In genomic region chrX:70301716-70302115, GRCh38 we compare ENCODE assay signal across 21 cellular contexts. TPM values are rescaled to one million over a fixed set of nuclear protein-coding genes. Genes with fewer than 3 reads are reported as not detected.
DNase-seq lines count a peak whose midpoint lies in the region; ATAC-seq, FAIRE-seq and TF ChIP-seq lines count a peak whose summit lies in the region.
"Had no signal": no experiment of that assay in that cellular context is flagged by ENCODE, and none has a peak within 500 bp of the region (broad histone marks: within the 10 kb centered on the region; RNA-seq: fewer than 3 reads in every experiment).

No MANE protein-coding gene starts in this region.

- peaks cover 6% of the 10 kb centered on the region for H3K4me1 ChIP-seq in endothelial cell of umbilical vein (ENCODE audit: control insufficient read depth, extremely low read depth, insufficient read depth, low read length)
- H3K4me1 ChIP-seq in mesendoderm (ENCODE audit: control insufficient read depth, low read depth, low read length): no peaks in the 10 kb centered on the region

- H3K27me3 ChIP-seq in BJ (ENCODE audit: control insufficient read depth, insufficient read depth, low read length) (no peaks in the 10 kb centered on the region), endothelial cell of umbilical vein (ENCODE audit: control insufficient read depth in 2 of 2, insufficient read depth in 2 of 2, low read length in 2 of 2) (no peaks in the 10 kb centered on the region), mesendoderm (ENCODE audit: insufficient read depth, low read length, poor library complexity) (no peaks in the 10 kb centered on the region)

- H3K4ac ChIP-seq in mesendoderm (ENCODE audit: low read depth, low read length): no peak overlapping the region

- H2BK120ac ChIP-seq in mesendoderm (ENCODE audit: low read depth, low read length): no peak overlapping the region

- H3K23ac ChIP-seq in mesendoderm (ENCODE audit: low read length): no peak overlapping the region

- no peak overlapping the region for H2BK15ac ChIP-seq in mesendoderm (replicated peaks; ENCODE audit: low read depth)

- no peak for FAIRE-seq in endothelial cell of umbilical vein (lab: Jason Lieb, UNC)
- FAIRE-seq: frontal cortex had no signal

- POLR2A ChIA-PET in BJ (lab: Charles Lee): no interaction called here
- POLR2A ChIA-PET in endothelial cell of umbilical vein (lab: Charles Lee): no interaction called here

- H3K4me3 ChIP-seq in BJ (ENCODE audit: low read depth, low read length): no peak overlapping the region
- no peak overlapping the region for H3K4me3 ChIP-seq in endothelial cell of umbilical vein (replicated peaks in 1 of 3; ENCODE audit: insufficient read depth in 1 of 3, low read depth in 1 of 3, low read length in 3 of 3)
- no peak overlapping the region for H3K4me3 ChIP-seq in mesendoderm (ENCODE audit: low read length)

- H3K79me2 ChIP-seq in endothelial cell of umbilical vein (ENCODE audit: control insufficient read depth, insufficient read depth, low read length) (peaks cover 33% of the 10 kb centered on the region), mesendoderm (ENCODE audit: control insufficient read depth, insufficient read depth, low read length) (no peaks in the 10 kb centered on the region)

- H3K56ac ChIP-seq in mesendoderm (ENCODE audit: low read length): no peak overlapping the region

- H3K9ac ChIP-seq in endothelial cell of umbilical vein (replicated peaks; ENCODE audit: extremely low read depth, insufficient read depth, low read length) (peak overlapping the region; percentile 42), mesendoderm (ENCODE audit: low read length) (no peak overlapping the region)

- H4K8ac ChIP-seq in mesendoderm (ENCODE audit: low read depth, low read length): no peak overlapping the region

- no peak overlapping the region for H2AFZ ChIP-seq in endothelial cell of umbilical vein (ENCODE audit: low read depth, low read length)

- CTCF ChIA-PET in BJ (lab: Yijun Ruan, JAX): no interaction called here
- CTCF ChIA-PET in endothelial cell of umbilical vein (lab: Charles Lee): no interaction called here

- H3K9me1 ChIP-seq in endothelial cell of umbilical vein (replicated peaks; ENCODE audit: control insufficient read depth, extremely low read depth, insufficient read depth, low read length): no peaks in the 10 kb centered on the region

- H3K27ac ChIP-seq in endothelial cell of umbilical vein (ENCODE audit: insufficient read depth, low read depth, low read length): peak overlapping the region; percentile 78
- H3K27ac ChIP-seq in mesendoderm (ENCODE audit: low read depth, low read length): no peak overlapping the region
- H3K27ac ChIP-seq: HL-60 had no signal

- TF ChIP-seq POLR2A in endothelial cell of umbilical vein (IDR thresholded peaks at IDR 0.05; ENCODE audit: low read depth, low read length): no peak

- DNase-seq in BJ (ENCODE audit: low read depth) (peak; percentile 12), endothelial cell of umbilical vein (ENCODE audit: low read depth, low spot score) (peak; percentile 75), mesendoderm (peak; percentile 0), midbrain (lab: John Stamatoyannopoulos, UW) (no peak), NCI-H748 treated with DMSO at 0.1 percent for 48 hours (lab: John Stamatoyannopoulos, UW) (no peak), NCI-H146 treated with DMSO at 0.1 percent for 48 hours (lab: John Stamatoyannopoulos, UW; ENCODE audit: unreplicated experiment) (no peak)
- DNase-seq: activated gamma-delta T cell; DMS79; NCI-H2029 treated with DMSO at 0.1 percent for 48 hours; NCI-H446 treated with DMSO at 0.1 percent for 48 hours; RPMI8226; stimulated activated CD8-positive, alpha-beta memory T cell treated with anti-CD3 and anti-CD28 coated beads, Interleukin-4, amount 100 ng/mL, for 48 hours had no signal

- H3K79me1 ChIP-seq in mesendoderm (ENCODE audit: low read length): no peaks in the 10 kb centered on the region

- peak; percentile 94 for ATAC-seq in SK-N-SH treated with all-trans-retinoic acid at 6 μM for 48 hours
- ATAC-seq in HG03457 (IDR thresholded peaks at IDR 0.05; ENCODE audit: unreplicated experiment): no peak
- ATAC-seq: HCT116 had no signal

- dilution Hi-C loops in endothelial cell of umbilical vein (cut with MboI; ENCODE audit: extremely low pct_ligation_motif_present, low sequenced_read_pairs): no loop called here

- no peak overlapping the region for H2AK5ac ChIP-seq in mesendoderm (ENCODE audit: low read length)

- no peak overlapping the region for H2BK5ac ChIP-seq in mesendoderm (ENCODE audit: low read length)

- no CpG with 5 or more reads among the region's 3 CpGs for WGBS in mesendoderm (ENCODE audit: extremely low coverage, insufficient coverage, low lambda C conversion rate)

- TF ChIP-seq CTCF in BJ (IDR thresholded peaks at IDR 0.05; ENCODE audit: insufficient read depth, low read depth, low read length) (no peak), endothelial cell of umbilical vein (IDR thresholded peaks at IDR 0.05; ENCODE audit: extremely low read depth in 1 of 2, insufficient read depth in 1 of 2, low read depth in 1 of 2, low read length in 2 of 2) (no peak)

- intact Hi-C loops in endothelial cell of umbilical vein (cut with micrococcal nuclease): no loop called here

- no peaks in the 10 kb centered on the region for H4K20me1 ChIP-seq in endothelial cell of umbilical vein (replicated peaks; ENCODE audit: control insufficient read depth, extremely low read depth, insufficient read depth, low read length)

- BruUV-seq in endothelial cell of umbilical vein (replicated peaks; lab: Mats Ljungman, UMichigan): no TSS peak

- H4K5ac ChIP-seq in mesendoderm (ENCODE audit: low read length): no peak overlapping the region

- no peak overlapping the region for H3K18ac ChIP-seq in mesendoderm (ENCODE audit: low read length)

- H3K36me3 ChIP-seq in BJ (ENCODE audit: control insufficient read depth, insufficient read depth, low read length) (no peaks in the 10 kb centered on the region), endothelial cell of umbilical vein (ENCODE audit: control insufficient read depth in 2 of 2, extremely low read depth in 1 of 2, insufficient read depth in 2 of 2, low read length in 2 of 2) (no peaks in the 10 kb centered on the region), mesendoderm (ENCODE audit: control insufficient read depth, insufficient read depth, low read length) (no peaks in the 10 kb centered on the region)

- H3K4me2 ChIP-seq in endothelial cell of umbilical vein (ENCODE audit: insufficient read depth, low read length) (peak overlapping the region; percentile 11), mesendoderm (ENCODE audit: low read length) (no peak overlapping the region)

- H3K9me3 ChIP-seq in endothelial cell of umbilical vein (replicated peaks; ENCODE audit: control insufficient read depth, insufficient read depth, low read length): no peaks in the 10 kb centered on the region

RNA-seq across cellular contexts. Expression of gene KIF4A, which starts 11.8 kb away (rescaled TPM):
- polyA plus RNA-seq in BJ (2011; rRNA removed): 10.8 and 13.3 TPM in 2 replicates
- polyA minus RNA-seq in BJ (2011; rRNA and poly(A)+ RNA removed): 5.5 and 6.1 TPM in 2 replicates
- 34.4 and 41.3 TPM in 2 replicates for total RNA-seq in endothelial cell of umbilical vein
- polyA plus RNA-seq in endothelial cell of umbilical vein: 6.6 and 9.6 TPM in 2 replicates
- 16.4 and 18.1 TPM in 2 replicates for polyA plus RNA-seq in endothelial cell of umbilical vein (2011; cell fraction: cytosol; rRNA removed)
- 18.5 and 25.2 TPM in 2 replicates for polyA plus RNA-seq in endothelial cell of umbilical vein (2011; cell fraction: nucleus; rRNA removed)
- 11.8 and 26.2 TPM in 2 replicates for polyA plus RNA-seq in endothelial cell of umbilical vein (2012)
- polyA minus RNA-seq in endothelial cell of umbilical vein: 12.1 and 14.9 TPM in 2 replicates
- 25.1 TPM for polyA minus RNA-seq in endothelial cell of umbilical vein (2011; cell fraction: cytosol; rRNA and poly(A)+ RNA removed)
- 11.1 and 16.5 TPM in 2 replicates for polyA minus RNA-seq in endothelial cell of umbilical vein (2011; cell fraction: nucleus; rRNA and poly(A)+ RNA removed)
- polyA plus RNA-seq in mesendoderm (2013, experiment 1 of 2): 25.2 TPM
- 25.0 TPM for polyA plus RNA-seq in mesendoderm (2013, experiment 2 of 2)
- polyA plus RNA-seq: IgD-negative memory B cell had no signal

RNA-seq across cellular contexts. Expression of gene PDZD11, which starts 12.0 kb away (rescaled TPM):
- polyA plus RNA-seq in BJ (2011; rRNA removed) (91.9 and 150 TPM in 2 replicates), endothelial cell of umbilical vein (76.0 and 85.4 TPM in 2 replicates)
- polyA minus RNA-seq in BJ (2011; rRNA and poly(A)+ RNA removed): 42.8 and 84.4 TPM in 2 replicates
- 44.5 and 45.6 TPM in 2 replicates for total RNA-seq in endothelial cell of umbilical vein
- 85.1 and 95.2 TPM in 2 replicates for polyA plus RNA-seq in endothelial cell of umbilical vein (2011; cell fraction: cytosol; rRNA removed)
- 77.0 and 85.6 TPM in 2 replicates for polyA plus RNA-seq in endothelial cell of umbilical vein (2011; cell fraction: nucleus; rRNA removed)
- polyA plus RNA-seq in endothelial cell of umbilical vein (2012): 78.9 and 80.1 TPM in 2 replicates
- polyA minus RNA-seq in endothelial cell of umbilical vein: 94.5 and 105 TPM in 2 replicates
- 44.9 TPM for polyA minus RNA-seq in endothelial cell of umbilical vein (2011; cell fraction: cytosol; rRNA and poly(A)+ RNA removed)
- polyA minus RNA-seq in endothelial cell of umbilical vein (2011; cell fraction: nucleus; rRNA and poly(A)+ RNA removed): 16.3 and 19.1 TPM in 2 replicates
- 48.6 TPM for polyA plus RNA-seq in mesendoderm (2013, experiment 1 of 2)
- 46.3 TPM for polyA plus RNA-seq in mesendoderm (2013, experiment 2 of 2)

RNA-seq across cellular contexts. Expression of gene RAB41, which starts 19.7 kb away (rescaled TPM):
- polyA plus RNA-seq in BJ (2011; rRNA removed) (not detected in 2 replicates), endothelial cell of umbilical vein (not detected in 2 replicates)
- polyA minus RNA-seq in BJ (2011; rRNA and poly(A)+ RNA removed): not detected in 2 replicates
- total RNA-seq in endothelial cell of umbilical vein: not detected in 2 replicates
- polyA plus RNA-seq in endothelial cell of umbilical vein (2011; cell fraction: cytosol; rRNA removed): not detected in 2 replicates
- not detected in 2 replicates for polyA plus RNA-seq in endothelial cell of umbilical vein (2011; cell fraction: nucleus; rRNA removed)
- not detected in 2 replicates for polyA plus RNA-seq in endothelial cell of umbilical vein (2012)
- polyA minus RNA-seq in endothelial cell of umbilical vein: not detected in 2 replicates
- not detected for polyA minus RNA-seq in endothelial cell of umbilical vein (2011; cell fraction: cytosol; rRNA and poly(A)+ RNA removed)
- not detected in 2 replicates for polyA minus RNA-seq in endothelial cell of umbilical vein (2011; cell fraction: nucleus; rRNA and poly(A)+ RNA removed)
- polyA plus RNA-seq in mesendoderm (2013, experiment 1 of 2): not detected
- polyA plus RNA-seq in mesendoderm (2013, experiment 2 of 2): not detected
- total RNA-seq: cerebellum, frontal cortex, mucosa of gallbladder had no signal
- polyA plus RNA-seq: adipose tissue, IgD-negative memory B cell had no signal

RNA-seq across cellular contexts. Expression of gene ARR3, which starts 33.6 kb away (rescaled TPM):
- polyA plus RNA-seq in BJ (2011; rRNA removed): not detected in 2 replicates
- polyA minus RNA-seq in BJ (2011; rRNA and poly(A)+ RNA removed): not detected in 2 replicates
- total RNA-seq in endothelial cell of umbilical vein: not detected in 2 replicates
- not detected in 2 replicates for polyA plus RNA-seq in endothelial cell of umbilical vein
- not detected in 2 replicates for polyA plus RNA-seq in endothelial cell of umbilical vein (2011; cell fraction: cytosol; rRNA removed)
- polyA plus RNA-seq in endothelial cell of umbilical vein (2011; cell fraction: nucleus; rRNA removed): not detected in 2 replicates
- not detected in 2 replicates for polyA plus RNA-seq in endothelial cell of umbilical vein (2012)
- not detected in 2 replicates for polyA minus RNA-seq in endothelial cell of umbilical vein
- not detected for polyA minus RNA-seq in endothelial cell of umbilical vein (2011; cell fraction: cytosol; rRNA and poly(A)+ RNA removed)
- not detected in 2 replicates for polyA minus RNA-seq in endothelial cell of umbilical vein (2011; cell fraction: nucleus; rRNA and poly(A)+ RNA removed)
- not detected for polyA plus RNA-seq in mesendoderm (2013, experiment 1 of 2)
- not detected for polyA plus RNA-seq in mesendoderm (2013, experiment 2 of 2)
- total RNA-seq: cerebellum, frontal cortex, mucosa of gallbladder had no signal
- polyA plus RNA-seq: adipose tissue, IgD-negative memory B cell had no signal

RNA-seq across cellular contexts. Expression of gene P2RY4, which starts 41.7 kb away (rescaled TPM):
- polyA plus RNA-seq in BJ (2011; rRNA removed) (0.15 and 0.22 TPM in 2 replicates), endothelial cell of umbilical vein (0.16 and 0.22 TPM in 2 replicates)
- polyA minus RNA-seq in BJ (2011; rRNA and poly(A)+ RNA removed): 0.31 and 0.43 TPM in 2 replicates
- 0.21 TPM in 1 of 2 replicates, not detected in the other for total RNA-seq in endothelial cell of umbilical vein
- polyA plus RNA-seq in endothelial cell of umbilical vein (2011; cell fraction: cytosol; rRNA removed): not detected in 2 replicates
- 0.26 and 1.2 TPM in 2 replicates for polyA plus RNA-seq in endothelial cell of umbilical vein (2011; cell fraction: nucleus; rRNA removed)
- polyA plus RNA-seq in endothelial cell of umbilical vein (2012): 0.12 TPM in 1 of 2 replicates, not detected in the other
- 0.22 and 0.49 TPM in 2 replicates for polyA minus RNA-seq in endothelial cell of umbilical vein
- not detected for polyA minus RNA-seq in endothelial cell of umbilical vein (2011; cell fraction: cytosol; rRNA and poly(A)+ RNA removed)
- polyA minus RNA-seq in endothelial cell of umbilical vein (2011; cell fraction: nucleus; rRNA and poly(A)+ RNA removed): 0.82 TPM in 1 of 2 replicates, not detected in the other
- 0.01 TPM for polyA plus RNA-seq in mesendoderm (2013, experiment 1 of 2)
- polyA plus RNA-seq in mesendoderm (2013, experiment 2 of 2): not detected
- total RNA-seq: frontal cortex, mucosa of gallbladder had no signal
- polyA plus RNA-seq: IgD-negative memory B cell had no signal

Comparison
In these comparisons a context has a peak if more than half of its experiments do, and no peak if none do; other contexts are left out.
1. DNase-seq: peak in BJ (single experiment), endothelial cell of umbilical vein (single experiment) and mesendoderm (single experiment); none in midbrain (single experiment), NCI-H748 treated with DMSO at 0.1 percent for 48 hours (single experiment) and NCI-H146 treated with DMSO at 0.1 percent for 48 hours (single experiment).